Comparison of ENCODE assay signal across 23 cellular contexts in the genomic region with DNA sequence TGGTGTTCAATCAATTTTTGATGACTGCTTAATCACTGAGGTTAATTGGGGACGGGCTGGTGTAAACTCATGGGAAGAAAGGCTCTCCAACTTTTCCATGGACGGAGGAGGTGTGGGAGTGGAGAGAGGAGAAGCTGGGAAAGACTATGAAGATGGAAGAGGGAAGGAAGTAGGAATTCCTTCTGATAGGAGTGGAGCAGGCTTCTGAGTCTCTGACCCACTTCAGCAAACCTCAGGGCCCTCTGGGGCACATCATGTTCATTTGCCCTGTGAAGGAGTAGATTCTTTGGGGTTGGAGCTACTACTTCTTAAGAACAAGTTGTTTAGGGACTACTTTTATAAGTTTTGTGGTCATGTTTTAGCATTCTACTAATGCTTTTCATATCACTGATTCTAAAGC.
DNase-seq lines count a peak whose midpoint lies in the region; ATAC-seq, FAIRE-seq and TF ChIP-seq lines count a peak whose summit lies in the region.
"Had no signal": no experiment of that assay in that cellular context is flagged by ENCODE, and none has a peak within 500 bp of the region (broad histone marks: within the 10 kb centered on the region; RNA-seq: fewer than 3 reads in every experiment).

No MANE protein-coding gene starts in this region.

- dilution Hi-C loops in keratinocyte (cut with MboI; ENCODE audit: extremely low pct_ligation_motif_present, low sequenced_read_pairs) = no loop called here

- H3K36me3 Mint-ChIP-seq in type B pancreatic cell = peaks cover 12% of the 10 kb centered on the region

- peak; percentile 15; the same call in 1 of the 3 replicates for ATAC-seq in K562
- no peak for ATAC-seq in GM19035 (IDR thresholded peaks at IDR 0.05; ENCODE audit: unreplicated experiment)

- POLR2A ChIA-PET in K562 (lab: Yijun Ruan, JAX) = interaction anchor here (0.6 to 1.3 kb wide), 3 partner anchors 12 to 41 kb away, joined by 3 to 6 read pairs (median 3); no protein-coding TSS in a partner anchor

- BruUV-seq in K562 (replicated peaks; lab: Mats Ljungman, UMichigan) = no TSS peak

- H3K9ac ChIP-seq in K562 (ENCODE audit: insufficient read depth in 1 of 2, low read depth in 2 of 2, low read length in 2 of 2) (no peak overlapping the region; a peak in 1 of 4 replicates), keratinocyte (ENCODE audit: control insufficient read depth, extremely low read depth, insufficient read depth, low read length) (no peak overlapping the region)

- no peak for FAIRE-seq in K562 (lab: Jason Lieb, UNC)
- no peak for FAIRE-seq in keratinocyte (lab: Jason Lieb, UNC)

- H3K4me1 ChIP-seq in K562 (replicated peaks in 1 of 2; ENCODE audit: control insufficient read depth in 2 of 2, insufficient read depth in 2 of 2, low read length in 2 of 2) (peaks cover 0 to 16% of the 10 kb centered on the region in 2 experiments; a peak in 3 of 5 replicates), keratinocyte (ENCODE audit: control insufficient read depth, extremely low read depth, insufficient read depth, low read length) (peaks cover 27% of the 10 kb centered on the region)
- no peaks in the 10 kb centered on the region for H3K4me1 ChIP-seq in effector memory CD4-positive, alpha-beta T cell (ENCODE audit: control insufficient read depth, insufficient read depth, low read length, poor library complexity, severe bottlenecking)
- H3K4me1 ChIP-seq: testis had no signal

- H3K27me3 Mint-ChIP-seq in type B pancreatic cell = no peaks in the 10 kb centered on the region
- H3K27me3 Mint-ChIP-seq: activated CD4-positive, alpha-beta T cell treated with anti-CD3 and anti-CD28 coated beads, Interleukin-2, amount 10 ng/mL, durations not matched to agents 24 days and 14 days; activated naive CD8-positive, alpha-beta T cell; memory B cell had no signal

- peak overlapping the region; percentile 48; the same call in 1 of the 2 replicates for H2AFZ ChIP-seq in K562 (ENCODE audit: low read depth, low read length)
- peak overlapping the region; percentile 25 for H2AFZ ChIP-seq in keratinocyte (ENCODE audit: control insufficient read depth, low read length)

- H3K4me2 ChIP-seq in K562 (ENCODE audit: insufficient read depth, low read length) (peak overlapping the region; percentile 2; the same call in 1 of the 2 replicates), keratinocyte (ENCODE audit: control insufficient read depth, extremely low read depth, insufficient read depth, low read depth, low read length) (peak overlapping the region; percentile 60)

- DNase-seq in NCI-H226 (peak; percentile 84), K562 (ENCODE audit: extremely low read depth in 1 of 4, low spot score in 3 of 4) (no peak), keratinocyte (ENCODE audit: low read depth, low spot score) (no peak), type B pancreatic cell (ENCODE audit: extremely low spot score, unreplicated experiment) (no peak), HK-2 (ENCODE audit: unreplicated experiment) (no peak)
- DNase-seq in effector memory CD4-positive, alpha-beta T cell = no peak
- DNase-seq: activated CD4-positive, alpha-beta T cell treated with anti-CD3 and anti-CD28 coated beads, Interleukin-2, amount 10 ng/mL, durations not matched to agents 24 days and 14 days; activated T-cell treated with anti-CD3 and anti-CD28 coated beads, Interleukin-2, amount 50 U/mL, for 1 hour; C1 segment of cervical spinal cord; DMS 273 treated with DMSO at 0.1 percent for 48 hours; effector CD8-positive, alpha-beta T cell; GOT3; MM.1S; NCI-H187; sigmoid colon; stimulated activated CD4-positive, alpha-beta T cell treated with anti-CD3 and anti-CD28 coated beads, Interleukin-4, amount 100 ng/mL, for 4 hours; T1000; testis had no signal

- H3K4me3 Mint-ChIP-seq in type B pancreatic cell = no peak overlapping the region
- H3K4me3 Mint-ChIP-seq: activated CD4-positive, alpha-beta T cell treated with anti-CD3 and anti-CD28 coated beads, Interleukin-2, amount 10 ng/mL, durations not matched to agents 24 days and 14 days; activated naive CD8-positive, alpha-beta T cell; memory B cell had no signal

- H3K4me3 ChIP-seq in K562 = no peak overlapping the region
- H3K4me3 ChIP-seq in keratinocyte (ENCODE audit: control insufficient read depth in 2 of 3, extremely low read depth in 1 of 3, insufficient read depth in 2 of 3, low read depth in 1 of 3, low read length in 3 of 3) = no peak overlapping the region
- no peak overlapping the region for H3K4me3 ChIP-seq in effector memory CD4-positive, alpha-beta T cell (ENCODE audit: insufficient read depth, low read depth, low read length, poor library complexity, severe bottlenecking)
- H3K4me3 ChIP-seq: cardiac muscle cell, sigmoid colon, testis had no signal

- peaks cover 7% of the 10 kb centered on the region for H3K9me3 ChIP-seq in K562 (replicated peaks; ENCODE audit: control insufficient read depth, insufficient read depth, low read depth, low read length)
- H3K9me3 ChIP-seq in keratinocyte (ENCODE audit: control insufficient read depth, low read depth, low read length) = peaks cover 8% of the 10 kb centered on the region
- no peaks in the 10 kb centered on the region for H3K9me3 ChIP-seq in effector memory CD4-positive, alpha-beta T cell (ENCODE audit: control insufficient read depth, low read length)
- H3K9me3 ChIP-seq: neutrophil, sigmoid colon, testis had no signal

- H3K9me3 Mint-ChIP-seq in type B pancreatic cell = peaks cover 8% of the 10 kb centered on the region

- CTCF ChIA-PET in K562 (lab: Yijun Ruan, JAX; ENCODE audit: low intra/inter-chr PET ratio) = no interaction called here

- intact Hi-C loops in K562 (cut with micrococcal nuclease) = no loop called here

- H3K27me3 ChIP-seq in K562 (ENCODE audit: control insufficient read depth in 2 of 2, insufficient read depth in 2 of 2, low read length in 2 of 2) (no peaks in the 10 kb centered on the region), keratinocyte (ENCODE audit: control insufficient read depth, extremely low read depth, insufficient read depth, low read length) (no peaks in the 10 kb centered on the region)
- no peaks in the 10 kb centered on the region for H3K27me3 ChIP-seq in effector memory CD4-positive, alpha-beta T cell (replicated peaks; ENCODE audit: control insufficient read depth, insufficient read depth, low read length, poor library complexity, severe bottlenecking)
- H3K27me3 ChIP-seq: cardiac muscle cell, neutrophil, sigmoid colon, testis had no signal

- TF ChIP-seq RAD21 in K562 (CRISPR knock-in tag; conservative IDR thresholded peaks at IDR 0.05 in 1 of 2, IDR thresholded peaks at IDR 0.05 in 1 of 2) = no peak

- TF ChIP-seq EP300 in K562 (IDR thresholded peaks at IDR 0.05; ENCODE audit: low read length) = no peak

- WGBS in K562 (ENCODE audit: insufficient coverage, low coverage, missing lambda C conversion rate) = 23% methylated on average over 2 of the region's 2 CpGs

- no peak for TF ChIP-seq CTCF in K562 (IDR thresholded peaks at IDR 0.05 in 2 of 3, conservative IDR thresholded peaks at IDR 0.05 in 1 of 3; ENCODE audit: insufficient read depth in 2 of 3, low read depth in 1 of 3, low read length in 3 of 3)
- no peak for TF ChIP-seq CTCF in keratinocyte (optimal IDR thresholded peaks at IDR 0.05 in 1 of 3, IDR thresholded peaks at IDR 0.05 in 1 of 3, conservative IDR thresholded peaks at IDR 0.05 in 1 of 3; ENCODE audit: extremely low read depth in 1 of 3, insufficient read depth in 2 of 3, low read length in 3 of 3)
- no peak for TF ChIP-seq CTCF in type B pancreatic cell (conservative IDR thresholded peaks at IDR 0.05)

- H4K20me1 ChIP-seq in K562 (replicated peaks; ENCODE audit: control insufficient read depth, insufficient read depth, low read length) (no peaks in the 10 kb centered on the region), keratinocyte (ENCODE audit: control insufficient read depth, extremely low read depth, insufficient read depth, low read length) (no peaks in the 10 kb centered on the region)

- H3K79me2 ChIP-seq in K562 (ENCODE audit: control insufficient read depth, insufficient read depth, low read length) = no peaks in the 10 kb centered on the region
- no peaks in the 10 kb centered on the region for H3K79me2 ChIP-seq in keratinocyte (ENCODE audit: control insufficient read depth, insufficient read depth, low read length)

- peaks cover 6% of the 10 kb centered on the region for H3K4me1 Mint-ChIP-seq in type B pancreatic cell (ENCODE audit: unreplicated experiment)
- H3K4me1 Mint-ChIP-seq: activated CD4-positive, alpha-beta T cell treated with anti-CD3 and anti-CD28 coated beads, Interleukin-2, amount 10 ng/mL, durations not matched to agents 24 days and 14 days had no signal

- H3K36me3 ChIP-seq in K562 (ENCODE audit: control insufficient read depth, insufficient read depth, low read length) (no peaks in the 10 kb centered on the region), keratinocyte (ENCODE audit: control insufficient read depth in 2 of 2, extremely low read depth in 1 of 2, insufficient read depth in 2 of 2, low read length in 2 of 2) (no peaks in the 10 kb centered on the region)
- H3K36me3 ChIP-seq in effector memory CD4-positive, alpha-beta T cell (ENCODE audit: control insufficient read depth, insufficient read depth, low read length) = no peaks in the 10 kb centered on the region
- H3K36me3 ChIP-seq: cardiac muscle cell, neutrophil, sigmoid colon had no signal

- H3K9me1 ChIP-seq in K562 (ENCODE audit: control insufficient read depth, insufficient read depth, low read length) (no peaks in the 10 kb centered on the region), keratinocyte (ENCODE audit: control insufficient read depth, extremely low read depth, insufficient read depth, low read length) (no peaks in the 10 kb centered on the region)

- no peak for TF ChIP-seq POLR2A in K562 (conservative IDR thresholded peaks at IDR 0.05)

- peak overlapping the region; percentile 50 for H3K27ac Mint-ChIP-seq in type B pancreatic cell
- H3K27ac Mint-ChIP-seq: activated CD4-positive, alpha-beta T cell treated with anti-CD3 and anti-CD28 coated beads, Interleukin-2, amount 10 ng/mL, durations not matched to agents 24 days and 14 days; activated naive CD8-positive, alpha-beta T cell; memory B cell had no signal

- in situ Hi-C loops in K562 (cut with MboI) = no loop called here

- peak overlapping the region; percentile 18; the same call in 1 of the 3 replicates for H3K27ac ChIP-seq in K562 (ENCODE audit: extremely low read depth, low read depth, low read length)
- H3K27ac ChIP-seq in keratinocyte (ENCODE audit: control insufficient read depth, insufficient read depth, low read length) = peak overlapping the region; percentile 77
- no peak overlapping the region for H3K27ac ChIP-seq in effector memory CD4-positive, alpha-beta T cell (ENCODE audit: insufficient read depth, low read length, poor library complexity, severe bottlenecking)
- H3K27ac ChIP-seq: neutrophil, testis had no signal

TF ChIP-seq in K562, 482 proteins besides CTCF, POLR2A, EP300 and RAD21:
- no peak for TF ChIP-seq KAT2B (IDR thresholded peaks at IDR 0.05; ENCODE audit: low read depth, low read length)
- TF ChIP-seq EHMT2 (IDR thresholded peaks at IDR 0.05) = 0 out of 2 replicates have a peak, but pooled peaks have one; percentile 2
- TF ChIP-seq, protein P1, sequence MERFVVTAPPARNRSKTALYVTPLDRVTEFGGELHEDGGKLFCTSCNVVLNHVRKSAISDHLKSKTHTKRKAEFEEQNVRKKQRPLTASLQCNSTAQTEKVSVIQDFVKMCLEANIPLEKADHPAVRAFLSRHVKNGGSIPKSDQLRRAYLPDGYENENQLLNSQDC (CRISPR knock-in tag; IDR thresholded peaks at IDR 0.05) = no peak
- no peak for TF ChIP-seq TCF3 (CRISPR knock-in tag; IDR thresholded peaks at IDR 0.05)
